ENCODE assay signal across 15 cellular contexts in the genomic region with DNA sequence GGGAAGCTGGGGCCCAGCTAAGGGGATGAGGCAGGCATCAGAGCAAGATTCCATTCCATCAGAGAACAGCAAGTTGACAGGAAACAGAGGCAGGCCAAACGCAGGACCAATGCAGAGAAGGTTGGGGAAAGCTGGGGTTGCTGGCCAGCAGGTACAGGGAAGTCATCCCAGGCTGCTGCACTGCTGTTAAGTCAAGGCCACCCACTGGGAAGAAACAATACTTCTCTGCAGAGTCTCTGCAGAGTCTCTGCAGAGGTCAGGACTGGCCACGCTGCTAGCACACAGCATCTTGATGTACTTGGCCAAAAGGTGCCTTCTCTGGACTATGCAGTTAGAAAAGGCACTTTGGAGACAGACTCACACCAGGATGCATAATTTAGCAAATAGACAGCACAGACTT.
A peak's percentile ranks its signal among the peaks of the same experiment; 100 is the strongest.
DNase-seq lines count a peak whose midpoint lies in the region; ATAC-seq and TF ChIP-seq lines count a peak whose summit lies in the region.
"Had no signal": no experiment of that assay in that cellular context is flagged by ENCODE, and none has a peak within 500 bp of the region (broad histone marks: within the 10 kb centered on the region; RNA-seq: fewer than 3 reads in every experiment).

No MANE protein-coding gene starts in this region.

- H3K27me3 ChIP-seq in GM23338 (ENCODE audit: insufficient read depth) (no peaks in the 10 kb centered on the region), neural progenitor cell (no peaks in the 10 kb centered on the region)

- H4K20me1 ChIP-seq in GM23338 (replicated peaks; ENCODE audit: insufficient read depth) (no peaks in the 10 kb centered on the region; the same call in 1 of the 2 replicates), neural progenitor cell (ENCODE audit: low read depth) (no peaks in the 10 kb centered on the region)

- H3K9me2 ChIP-seq in GM23338 (ENCODE audit: insufficient read depth) = peaks cover 6% of the 10 kb centered on the region; the same call in 1 of the 2 replicates

- DNase-seq in GM23338 (ENCODE audit: low spot score) = no peak
- peak; percentile 10 for DNase-seq in NCI-H146 treated with DMSO at 0.1 percent for 48 hours (lab: John Stamatoyannopoulos, UW; ENCODE audit: unreplicated experiment)
- peak; percentile 45 for DNase-seq in neural progenitor cell (ENCODE audit: low spot score)
- DNase-seq in DMS53 treated with DMSO at 0.1 percent for 48 hours (lab: John Stamatoyannopoulos, UW; ENCODE audit: unreplicated experiment) = no peak
- no peak for DNase-seq in RKO (ENCODE audit: low spot score)
- DNase-seq: CD4-positive, CD25-positive, alpha-beta regulatory T cell; CD8-positive, alpha-beta memory T cell; DMS 273 treated with DMSO at 0.1 percent for 48 hours; GDM1 had no signal

- H3K4me3 ChIP-seq in GM23338 (no peak overlapping the region), neural progenitor cell (no peak overlapping the region)
- H3K4me3 ChIP-seq: BLaER1 treated with 17β-estradiol and CSF1 and Interleukin-3, amounts not matched to agents 10 nM and 100 nM; HAP-1 had no signal

- H3K27me3 Mint-ChIP-seq in GM23338 (ENCODE audit: insufficient read depth, low read depth, poor library complexity) (peaks cover 5% of the 10 kb centered on the region), neural progenitor cell (ENCODE audit: insufficient read depth, low read depth) (peaks cover 7% of the 10 kb centered on the region)
- peaks cover 49% of the 10 kb centered on the region for H3K27me3 Mint-ChIP-seq in dendritic cell treated with granulocyte-macrophage colony-stimulating factor and Interleukin-4, amounts not matched to agents 40 ng/mL and 50 ng/mL, for 4 days
- H3K27me3 Mint-ChIP-seq: CD4-positive, CD25-positive, alpha-beta regulatory T cell had no signal

- H3K27ac Mint-ChIP-seq in GM23338 (no peak overlapping the region), neural progenitor cell (peak overlapping the region; percentile 37)
- H3K27ac Mint-ChIP-seq in dendritic cell treated with granulocyte-macrophage colony-stimulating factor and Interleukin-4, amounts not matched to agents 40 ng/mL and 50 ng/mL, for 4 days = peak overlapping the region; percentile 35
- H3K27ac Mint-ChIP-seq: B cell; CD4-positive, CD25-positive, alpha-beta regulatory T cell; CD8-positive, alpha-beta memory T cell had no signal

- no peaks in the 10 kb centered on the region for H3K36me3 ChIP-seq in GM23338 (ENCODE audit: insufficient read depth)
- no peaks in the 10 kb centered on the region for H3K36me3 ChIP-seq in neural progenitor cell
- H3K36me3 ChIP-seq: BLaER1 treated with 17β-estradiol and CSF1 and Interleukin-3, amounts not matched to agents 10 nM and 100 nM; HAP-1 had no signal

- H3K9me3 Mint-ChIP-seq in GM23338 (no peaks in the 10 kb centered on the region), neural progenitor cell (no peaks in the 10 kb centered on the region)
- H3K9me3 Mint-ChIP-seq in dendritic cell treated with granulocyte-macrophage colony-stimulating factor and Interleukin-4, amounts not matched to agents 40 ng/mL and 50 ng/mL, for 4 days = no peaks in the 10 kb centered on the region
- H3K9me3 Mint-ChIP-seq: CD4-positive, CD25-positive, alpha-beta regulatory T cell; CD8-positive, alpha-beta memory T cell had no signal

- H3F3A ChIP-seq in GM23338 (replicated peaks; ENCODE audit: low read depth) (no peaks in the 10 kb centered on the region), neural progenitor cell (ENCODE audit: low read depth) (peaks cover 3% of the 10 kb centered on the region)

- intact Hi-C loops in dendritic cell treated with granulocyte-macrophage colony-stimulating factor and Interleukin-4, amounts not matched to agents 40 ng/mL and 50 ng/mL, for 4 days (cut with micrococcal nuclease) = no loop called here

- H3K27ac ChIP-seq in GM23338 (ENCODE audit: low read depth) (no peak overlapping the region), neural progenitor cell (no peak overlapping the region)
- H3K27ac ChIP-seq: BLaER1 treated with 17β-estradiol and CSF1 and Interleukin-3, amounts not matched to agents 10 nM and 100 nM; HL-60 had no signal

- H3K4me3 Mint-ChIP-seq in GM23338 (no peak overlapping the region), neural progenitor cell (no peak overlapping the region)
- H3K4me3 Mint-ChIP-seq in dendritic cell treated with granulocyte-macrophage colony-stimulating factor and Interleukin-4, amounts not matched to agents 40 ng/mL and 50 ng/mL, for 4 days = no peak overlapping the region
- H3K4me3 Mint-ChIP-seq: B cell; CD4-positive, CD25-positive, alpha-beta regulatory T cell; CD8-positive, alpha-beta memory T cell had no signal

- H3K4me1 Mint-ChIP-seq in GM23338 (peaks cover 27% of the 10 kb centered on the region), neural progenitor cell (peaks cover 43% of the 10 kb centered on the region)
- H3K4me1 Mint-ChIP-seq in dendritic cell treated with granulocyte-macrophage colony-stimulating factor and Interleukin-4, amounts not matched to agents 40 ng/mL and 50 ng/mL, for 4 days (ENCODE audit: low read depth) = peaks cover 94% of the 10 kb centered on the region
- H3K4me1 Mint-ChIP-seq: B cell; CD8-positive, alpha-beta memory T cell had no signal

- H2AFZ ChIP-seq in GM23338 (no peak overlapping the region), neural progenitor cell (replicated peaks) (no peak overlapping the region)

- H3K4me1 ChIP-seq in GM23338 (ENCODE audit: insufficient read depth) = no peaks in the 10 kb centered on the region
- H3K4me1 ChIP-seq in neural progenitor cell = peaks cover 27% of the 10 kb centered on the region
- H3K4me1 ChIP-seq: HAP-1 had no signal

- no peaks in the 10 kb centered on the region for H3K79me2 ChIP-seq in GM23338 (replicated peaks; ENCODE audit: insufficient read depth)
- no peaks in the 10 kb centered on the region for H3K79me2 ChIP-seq in neural progenitor cell (ENCODE audit: low read depth)

- ATAC-seq in GM23338 (peak; percentile 75), GM18873 (IDR thresholded peaks at IDR 0.05; ENCODE audit: low FRiP score, unreplicated experiment) (no peak)

- H3K36me3 Mint-ChIP-seq in GM23338 (ENCODE audit: low read depth) (no peaks in the 10 kb centered on the region; the same call in 2 of the 3 replicates), neural progenitor cell (no peaks in the 10 kb centered on the region)
- peaks cover 72% of the 10 kb centered on the region for H3K36me3 Mint-ChIP-seq in dendritic cell treated with granulocyte-macrophage colony-stimulating factor and Interleukin-4, amounts not matched to agents 40 ng/mL and 50 ng/mL, for 4 days (ENCODE audit: low read depth)
- H3K36me3 Mint-ChIP-seq: CD4-positive, CD25-positive, alpha-beta regulatory T cell; CD8-positive, alpha-beta memory T cell had no signal

- no peak overlapping the region for H3K9ac ChIP-seq in neural progenitor cell
- H3K9ac ChIP-seq: BLaER1 treated with 17β-estradiol and CSF1 and Interleukin-3, amounts not matched to agents 10 nM and 100 nM had no signal

- H3K4me2 ChIP-seq in GM23338 = no peak overlapping the region
- H3K4me2 ChIP-seq in neural progenitor cell = peak overlapping the region; percentile 19
- H3K4me2 ChIP-seq: BLaER1 treated with 17β-estradiol and CSF1 and Interleukin-3, amounts not matched to agents 10 nM and 100 nM had no signal

- no peak for TF ChIP-seq CTCF in GM23338 (conservative IDR thresholded peaks at IDR 0.05; ENCODE audit: low read depth in 2 of 2)
- no peak for TF ChIP-seq CTCF in neural progenitor cell (IDR thresholded peaks at IDR 0.05)

- no peaks in the 10 kb centered on the region for H3K9me3 ChIP-seq in neural progenitor cell (ENCODE audit: low read depth)
- H3K9me3 ChIP-seq: BLaER1 treated with 17β-estradiol and CSF1 and Interleukin-3, amounts not matched to agents 10 nM and 100 nM; HAP-1 had no signal

Comparison
In these comparisons a context has a peak if more than half of its experiments do, and no peak if none do; other contexts are left out.
1. DNase-seq: peak in NCI-H146 treated with DMSO at 0.1 percent for 48 hours (single experiment) and neural progenitor cell (single experiment); none in GM23338 (single experiment), DMS53 treated with DMSO at 0.1 percent for 48 hours (single experiment) and RKO (single experiment).